ENCODE assay signal across 17 cellular contexts in genomic region chr18:3581890-3582289, GRCh38.
DNase-seq lines count a peak whose midpoint lies in the region; ATAC-seq, FAIRE-seq and TF ChIP-seq lines count a peak whose summit lies in the region.
"Had no signal": no experiment of that assay in that cellular context is flagged by ENCODE, and none has a peak within 500 bp of the region (broad histone marks: within the 10 kb centered on the region; RNA-seq: fewer than 3 reads in every experiment).

No MANE protein-coding gene starts in this region.

- H3K27ac Mint-ChIP-seq in activated CD8-positive, alpha-beta memory T cell treated with anti-CD3 and anti-CD28 coated beads, Interleukin-2, amount 10 ng/mL, durations not matched to agents 7 days and 5 days, result no peak overlapping the region
- H3K27ac Mint-ChIP-seq: B cell; CD4-positive, alpha-beta T cell had no signal

- H3K79me2 ChIP-seq in Karpas-422 (ENCODE audit: low read length) (no peaks in the 10 kb centered on the region), H1 (ENCODE audit: control insufficient read depth in 1 of 2, insufficient read depth in 2 of 2, low read length in 2 of 2) (no peaks in the 10 kb centered on the region), mesendoderm (ENCODE audit: control insufficient read depth, insufficient read depth, low read length) (no peaks in the 10 kb centered on the region)

- H3K23ac ChIP-seq in H1 (ENCODE audit: insufficient read length) (no peak overlapping the region), mesendoderm (ENCODE audit: low read length) (no peak overlapping the region)

- H3K4me3 ChIP-seq in Karpas-422 (ENCODE audit: low read length), result no peak overlapping the region
- no peak overlapping the region for H3K4me3 ChIP-seq in H1 (ENCODE audit: extremely low read depth in 1 of 4, insufficient read depth in 2 of 4, low read depth in 3 of 4, low read length in 4 of 4)
- H3K4me3 ChIP-seq in mesendoderm (ENCODE audit: low read length), result no peak overlapping the region
- H3K4me3 ChIP-seq: GM23248 had no signal

- H2BK5ac ChIP-seq in H1 (ENCODE audit: low read depth, low read length), result peak overlapping the region; percentile 60; the same call in 1 of the 2 replicates
- peak overlapping the region; percentile 57 for H2BK5ac ChIP-seq in mesendoderm (ENCODE audit: low read length)

- no peaks in the 10 kb centered on the region for H3K9me3 Mint-ChIP-seq in activated CD8-positive, alpha-beta memory T cell treated with anti-CD3 and anti-CD28 coated beads, Interleukin-2, amount 10 ng/mL, durations not matched to agents 7 days and 5 days (ENCODE audit: low read depth)
- H3K9me3 Mint-ChIP-seq: CD4-positive, alpha-beta T cell had no signal

- no peak for FAIRE-seq in H1 (lab: Jason Lieb, UNC)
- peak; percentile 77 for FAIRE-seq in urothelium cell line (lab: Jason Lieb, UNC)
- FAIRE-seq: A204.1, GM12891 had no signal

- TF ChIP-seq POLR2A in H1 (IDR thresholded peaks at IDR 0.05; ENCODE audit: control extremely low read depth in 1 of 2, low read depth in 2 of 2, low read length in 2 of 2), result no peak

- peak overlapping the region; percentile 73; the same call in 1 of the 2 replicates for H2BK20ac ChIP-seq in H1 (ENCODE audit: low read length)

- peaks cover 43% of the 10 kb centered on the region for H3K4me1 ChIP-seq in Karpas-422 (ENCODE audit: low read length)
- H3K4me1 ChIP-seq in H1 (replicated peaks in 1 of 4; ENCODE audit: control insufficient read depth in 3 of 4, insufficient read depth in 4 of 4, low read length in 3 of 4), result peaks cover 3 to 13% (median 9%) of the 10 kb centered on the region in 4 experiments
- H3K4me1 ChIP-seq in mesendoderm (ENCODE audit: control insufficient read depth, low read depth, low read length), result no peaks in the 10 kb centered on the region

- H3K36me3 Mint-ChIP-seq in activated CD8-positive, alpha-beta memory T cell treated with anti-CD3 and anti-CD28 coated beads, Interleukin-2, amount 10 ng/mL, durations not matched to agents 7 days and 5 days, result no peaks in the 10 kb centered on the region

- no peaks in the 10 kb centered on the region for H3K27me3 ChIP-seq in Karpas-422 (ENCODE audit: low read length)
- H3K27me3 ChIP-seq in H1 (replicated peaks in 1 of 4; ENCODE audit: control insufficient read depth in 3 of 4, extremely low read depth in 1 of 4, insufficient read depth in 3 of 4, low read length in 3 of 4), result no peaks in the 10 kb centered on the region
- no peaks in the 10 kb centered on the region for H3K27me3 ChIP-seq in mesendoderm (ENCODE audit: insufficient read depth, low read length, poor library complexity)

- no peak overlapping the region for H4K5ac ChIP-seq in H1 (ENCODE audit: insufficient read length, low read depth, low read length)
- H4K5ac ChIP-seq in mesendoderm (ENCODE audit: low read length), result no peak overlapping the region

- no peaks in the 10 kb centered on the region for H3K36me3 ChIP-seq in Karpas-422 (ENCODE audit: insufficient read depth, low read length)
- no peaks in the 10 kb centered on the region for H3K36me3 ChIP-seq in H1 (ENCODE audit: control insufficient read depth in 2 of 4, insufficient read depth in 4 of 4, low read length in 3 of 4)
- H3K36me3 ChIP-seq in mesendoderm (ENCODE audit: control insufficient read depth, insufficient read depth, low read length), result no peaks in the 10 kb centered on the region

- H3K9ac ChIP-seq in Karpas-422 (ENCODE audit: low read length), result no peak overlapping the region
- no peak overlapping the region for H3K9ac ChIP-seq in H1 (replicated peaks in 1 of 4; ENCODE audit: extremely low read depth in 1 of 4, low read depth in 3 of 4, low read length in 3 of 4)
- no peak overlapping the region for H3K9ac ChIP-seq in mesendoderm (ENCODE audit: low read length)
- H3K9ac ChIP-seq: GM23248 had no signal

- H2BK12ac ChIP-seq in H1 (ENCODE audit: low read depth, low read length), result peak overlapping the region; percentile 93; the same call in 1 of the 2 replicates

- H3K4ac ChIP-seq in H1 (replicated peaks; ENCODE audit: insufficient read length, low read depth, low read length), result no peak overlapping the region
- no peak overlapping the region for H3K4ac ChIP-seq in mesendoderm (ENCODE audit: low read depth, low read length)

- TF ChIP-seq CTCF in H1 (IDR thresholded peaks at IDR 0.05; ENCODE audit: control extremely low read depth in 1 of 3, insufficient read depth in 1 of 3, low read depth in 1 of 3, low read length in 3 of 3), result no peak

- no peaks in the 10 kb centered on the region; the same call in 1 of the 2 replicates for H3K23me2 ChIP-seq in H1 (ENCODE audit: low read depth, low read length)

- no peaks in the 10 kb centered on the region for H3K27me3 Mint-ChIP-seq in activated CD8-positive, alpha-beta memory T cell treated with anti-CD3 and anti-CD28 coated beads, Interleukin-2, amount 10 ng/mL, durations not matched to agents 7 days and 5 days
- H3K27me3 Mint-ChIP-seq: B cell; CD4-positive, alpha-beta T cell had no signal

- H3K14ac ChIP-seq in H1 (ENCODE audit: insufficient read length), result no peak overlapping the region

- H4K8ac ChIP-seq in H1 (ENCODE audit: extremely low read depth, insufficient read depth, low read length) (no peak overlapping the region), mesendoderm (ENCODE audit: low read depth, low read length) (no peak overlapping the region)

- 93% methylated on average over 13 of the region's 13 CpGs; no CpG with 5 or more reads in 1 of the 2 experiments for WGBS in H1 (ENCODE audit: extremely low coverage in 1 of 2, insufficient coverage in 1 of 2, insufficient read length in 1 of 2, insufficient replicate concordance in 2 of 2, low coverage in 1 of 2, low lambda C conversion rate in 2 of 2, missing lambda C conversion rate in 1 of 2), 2 experiments
- no CpG with 5 or more reads among the region's 13 CpGs for WGBS in mesendoderm (ENCODE audit: extremely low coverage, insufficient coverage, low lambda C conversion rate)

- no peak for TF ChIP-seq RAD21 in H1 (IDR thresholded peaks at IDR 0.05 in 1 of 2, conservative IDR thresholded peaks at IDR 0.05 in 1 of 2; ENCODE audit: low read depth in 2 of 2, low read length in 2 of 2)

- H4K91ac ChIP-seq in H1 (replicated peaks; ENCODE audit: insufficient read length, low read length), result no peak overlapping the region

- no peak overlapping the region for H2AFZ ChIP-seq in Karpas-422 (ENCODE audit: low read length)
- H2AFZ ChIP-seq in H1 (ENCODE audit: low read length), result no peak overlapping the region
- H2AFZ ChIP-seq: GM23248 had no signal

- H3K18ac ChIP-seq in H1 (ENCODE audit: extremely low read depth, low read length) (0 out of 2 replicates have a peak overlapping the region, but pooled peaks have one; percentile 15), mesendoderm (ENCODE audit: low read length) (no peak overlapping the region)

- DNase-seq in Karpas-422 (peak; percentile 29), H1 (ENCODE audit: low read depth in 1 of 2, low spot score in 2 of 2) (peak in 1 of 2 experiments; percentile 33), mesendoderm (no peak), urothelium cell line (ENCODE audit: low spot score) (no peak), SKM-1 (lab: John Stamatoyannopoulos, UW; ENCODE audit: unreplicated experiment) (no peak), MV-4-11 (lab: John Stamatoyannopoulos, UW) (no peak)
- no peak for DNase-seq in activated CD8-positive, alpha-beta memory T cell treated with anti-CD3 and anti-CD28 coated beads, Interleukin-2, amount 10 ng/mL, durations not matched to agents 7 days and 5 days
- DNase-seq: C1 segment of cervical spinal cord; Calu3; CD4-positive, alpha-beta T cell; DMS 273 treated with DMSO at 0.1 percent for 48 hours; DMS79; GM23248; H7 had no signal

- H2BK120ac ChIP-seq in H1 (replicated peaks; ENCODE audit: low read depth, low read length), result no peak overlapping the region
- H2BK120ac ChIP-seq in mesendoderm (ENCODE audit: low read depth, low read length), result no peak overlapping the region

- H2BK15ac ChIP-seq in H1 (ENCODE audit: low read length) (peak overlapping the region; percentile 97; the same call in 1 of the 2 replicates), mesendoderm (replicated peaks; ENCODE audit: low read depth) (no peak overlapping the region)

- POLR2A ChIA-PET in H1 (lab: Charles Lee; ENCODE audit: partially characterized antibody), result no interaction called here

- TF ChIP-seq EP300 in H1 (IDR thresholded peaks at IDR 0.05; ENCODE audit: borderline replicate concordance in 1 of 2, low read depth in 2 of 2, low read length in 2 of 2), result no peak

- ATAC-seq in activated CD8-positive, alpha-beta memory T cell treated with anti-CD3 and anti-CD28 coated beads, Interleukin-2, amount 10 ng/mL, durations not matched to agents 7 days and 5 days, result no peak

- H3K4me3 Mint-ChIP-seq in activated CD8-positive, alpha-beta memory T cell treated with anti-CD3 and anti-CD28 coated beads, Interleukin-2, amount 10 ng/mL, durations not matched to agents 7 days and 5 days, result no peak overlapping the region
- H3K4me3 Mint-ChIP-seq: B cell; CD4-positive, alpha-beta T cell had no signal

- no peaks in the 10 kb centered on the region for H3K9me3 ChIP-seq in Karpas-422 (ENCODE audit: low read length)
- no peaks in the 10 kb centered on the region for H3K9me3 ChIP-seq in H1 (ENCODE audit: insufficient read depth in 2 of 2, low read depth in 1 of 2, low read length in 1 of 2)

- H3K79me1 ChIP-seq in H1 (ENCODE audit: low read depth, low read length), result no peaks in the 10 kb centered on the region
- no peaks in the 10 kb centered on the region for H3K79me1 ChIP-seq in mesendoderm (ENCODE audit: low read length)

- CTCF ChIA-PET in H1 (lab: Charles Lee; ENCODE audit: partially characterized antibody), result no interaction called here
- CTCF ChIA-PET in activated CD8-positive, alpha-beta memory T cell treated with anti-CD3 and anti-CD28 coated beads, Interleukin-2, amount 10 ng/mL, durations not matched to agents 7 days and 5 days (lab: Charles Lee), result no interaction called here

- H4K20me1 ChIP-seq in Karpas-422 (ENCODE audit: insufficient read depth, low read depth, low read length) (no peaks in the 10 kb centered on the region), H1 (replicated peaks in 1 of 2; ENCODE audit: control insufficient read depth in 1 of 2, insufficient read depth in 2 of 2, low read length in 2 of 2) (no peaks in the 10 kb centered on the region)

- H3K4me1 Mint-ChIP-seq in activated CD8-positive, alpha-beta memory T cell treated with anti-CD3 and anti-CD28 coated beads, Interleukin-2, amount 10 ng/mL, durations not matched to agents 7 days and 5 days, result peaks cover 15% of the 10 kb centered on the region

- H2AK5ac ChIP-seq in H1 (ENCODE audit: low read depth, low read length), result peak overlapping the region; percentile 26; the same call in 1 of the 2 replicates
- H2AK5ac ChIP-seq in mesendoderm (ENCODE audit: low read length), result peak overlapping the region; percentile 86

- H3K56ac ChIP-seq in H1 (replicated peaks; ENCODE audit: insufficient read length, low read depth, low read length) (no peak overlapping the region), mesendoderm (ENCODE audit: low read length) (peak overlapping the region; percentile 54)

- H3K4me2 ChIP-seq in Karpas-422 (ENCODE audit: low read depth, low read length, poor library complexity, severe bottlenecking) (no peak overlapping the region), H1 (ENCODE audit: insufficient read depth in 1 of 2, low read depth in 2 of 2, low read length in 2 of 2) (no peak overlapping the region), mesendoderm (ENCODE audit: low read length) (no peak overlapping the region)

- no peaks in the 10 kb centered on the region; the same call in 1 of the 2 replicates for H3K9me2 ChIP-seq in Karpas-422 (replicated peaks; ENCODE audit: insufficient read depth, low read length)

- H3K27ac ChIP-seq in Karpas-422 (ENCODE audit: low read length) (no peak overlapping the region), H1 (ENCODE audit: low read depth, low read length) (no peak overlapping the region), mesendoderm (ENCODE audit: low read depth, low read length) (no peak overlapping the region)
- H3K27ac ChIP-seq: GM23248 had no signal
